ENCODE assay signal across 11 cellular contexts in genomic region chr6:170347091-170347490, GRCh38. TPM values are rescaled to one million over a fixed set of nuclear protein-coding genes. Genes with fewer than 3 reads are reported as not detected.
A peak's percentile ranks its signal among the peaks of the same experiment; 100 is the strongest.
DNase-seq lines count a peak whose midpoint lies in the region; ATAC-seq and TF ChIP-seq lines count a peak whose summit lies in the region.
"Had no signal": no experiment of that assay in that cellular context is flagged by ENCODE, and none has a peak within 500 bp of the region (broad histone marks: within the 10 kb centered on the region; RNA-seq: fewer than 3 reads in every experiment).

No MANE protein-coding gene starts in this region.

- H3K4me1 Mint-ChIP-seq in MCF 10A (ENCODE audit: insufficient read depth, unreplicated experiment): peaks cover 13% of the 10 kb centered on the region
- H3K4me1 Mint-ChIP-seq in stimulated activated naive CD8-positive, alpha-beta T cell treated with anti-CD3 and anti-CD28 coated beads, Interleukin-15, amount 100 ng/mL, for 72 hours: peaks cover 33% of the 10 kb centered on the region

- H3K27ac ChIP-seq in mammary epithelial cell (ENCODE audit: insufficient read depth, low read depth, low read length): no peak overlapping the region
- H3K27ac ChIP-seq: BLaER1 treated with 17β-estradiol and CSF1 and Interleukin-3, amounts not matched to agents 10 nM and 100 nM had no signal

- H3K9me3 Mint-ChIP-seq in MCF 10A (ENCODE audit: unreplicated experiment): peaks cover 13% of the 10 kb centered on the region
- H3K9me3 Mint-ChIP-seq in stimulated activated naive CD8-positive, alpha-beta T cell treated with anti-CD3 and anti-CD28 coated beads, Interleukin-15, amount 100 ng/mL, for 72 hours: peaks cover 13 to 17% of the 10 kb centered on the region in 2 donors

- no peaks in the 10 kb centered on the region for H3K27me3 Mint-ChIP-seq in MCF 10A (ENCODE audit: insufficient read depth, unreplicated experiment)
- H3K27me3 Mint-ChIP-seq in stimulated activated naive CD8-positive, alpha-beta T cell treated with anti-CD3 and anti-CD28 coated beads, Interleukin-15, amount 100 ng/mL, for 72 hours: no peaks in the 10 kb centered on the region

- in situ Hi-C loops in mammary epithelial cell (cut with MboI; ENCODE audit: low sequenced_read_pairs in 2 of 2): no loop called here

- no peak overlapping the region for H3K9ac ChIP-seq in mammary epithelial cell (ENCODE audit: insufficient read depth, low read length)
- H3K9ac ChIP-seq: BLaER1 treated with 17β-estradiol and CSF1 and Interleukin-3, amounts not matched to agents 10 nM and 100 nM had no signal

- H3K36me3 Mint-ChIP-seq in MCF 10A (ENCODE audit: insufficient read depth, unreplicated experiment): peaks cover 29% of the 10 kb centered on the region

- no peak overlapping the region for H3K4me3 Mint-ChIP-seq in MCF 10A (ENCODE audit: unreplicated experiment)
- H3K4me3 Mint-ChIP-seq in stimulated activated naive CD8-positive, alpha-beta T cell treated with anti-CD3 and anti-CD28 coated beads, Interleukin-15, amount 100 ng/mL, for 72 hours: no peak overlapping the region

- POLR2A ChIA-PET in MCF 10A (lab: Yijun Ruan, JAX): no interaction called here

- CTCF ChIA-PET in mammary epithelial cell (lab: Charles Lee; ENCODE audit: low non-redundant PET): no interaction called here
- CTCF ChIA-PET in MCF 10A (lab: Yijun Ruan, JAX): no interaction called here

- DNase-seq in mammary epithelial cell (peak; percentile 68), MCF 10A (ENCODE audit: unreplicated experiment) (no peak), RPMI7951 (ENCODE audit: low read depth) (peak; percentile 10), NCI-H82 treated with DMSO at 0.1 percent for 48 hours (lab: John Stamatoyannopoulos, UW; ENCODE audit: unreplicated experiment) (no peak), SW 1271 (lab: John Stamatoyannopoulos, UW) (no peak)
- no peak for DNase-seq in stimulated activated naive CD8-positive, alpha-beta T cell treated with anti-CD3 and anti-CD28 coated beads, Interleukin-15, amount 100 ng/mL, for 72 hours
- DNase-seq: NCI-H187, Right ventricle myocardium superior had no signal

- peaks cover 14% of the 10 kb centered on the region for H3K4me1 ChIP-seq in mammary epithelial cell (ENCODE audit: insufficient read depth, low read length)

- H3K4me2 ChIP-seq in mammary epithelial cell (ENCODE audit: insufficient read depth, low read depth, low read length): no peak overlapping the region
- H3K4me2 ChIP-seq: BLaER1 treated with 17β-estradiol and CSF1 and Interleukin-3, amounts not matched to agents 10 nM and 100 nM had no signal

- intact Hi-C loops in mammary epithelial cell (cut with micrococcal nuclease) (no loop called here), MCF 10A (cut with micrococcal nuclease) (no loop called here)

- no peaks in the 10 kb centered on the region for H4K20me1 ChIP-seq in mammary epithelial cell (ENCODE audit: insufficient read depth, low read length)

- H3K27me3 ChIP-seq in mammary epithelial cell (ENCODE audit: insufficient read depth, low read length): no peaks in the 10 kb centered on the region
- H3K27me3 ChIP-seq: BLaER1 treated with 17β-estradiol and CSF1 and Interleukin-3, amounts not matched to agents 10 nM and 100 nM had no signal

- 85% methylated on average over 4 of the region's 4 CpGs for WGBS in mammary epithelial cell (ENCODE audit: low coverage, missing lambda C conversion rate)

- H3K4me3 ChIP-seq in mammary epithelial cell (replicated peaks in 1 of 3; ENCODE audit: insufficient read depth in 1 of 3, low read depth in 2 of 3, low read length in 3 of 3): no peak overlapping the region
- H3K4me3 ChIP-seq: BLaER1 treated with 17β-estradiol and CSF1 and Interleukin-3, amounts not matched to agents 10 nM and 100 nM had no signal

- TF ChIP-seq CTCF in mammary epithelial cell (conservative IDR thresholded peaks at IDR 0.05 in 1 of 2, IDR thresholded peaks at IDR 0.05 in 1 of 2; ENCODE audit: extremely low read depth in 1 of 2, insufficient read depth in 1 of 2, low read depth in 1 of 2, low read length in 2 of 2) (no peak), MCF 10A (IDR thresholded peaks at IDR 0.05; ENCODE audit: unreplicated experiment) (no peak)

- H3K36me3 ChIP-seq in mammary epithelial cell (ENCODE audit: insufficient read depth, low read length): peaks cover 9% of the 10 kb centered on the region

- H3K27ac Mint-ChIP-seq in MCF 10A (ENCODE audit: low read depth, unreplicated experiment): no peak overlapping the region
- H3K27ac Mint-ChIP-seq in stimulated activated naive CD8-positive, alpha-beta T cell treated with anti-CD3 and anti-CD28 coated beads, Interleukin-15, amount 100 ng/mL, for 72 hours: no peak overlapping the region

- no peaks in the 10 kb centered on the region for H3K9me3 ChIP-seq in mammary epithelial cell (replicated peaks; ENCODE audit: insufficient read depth, low read length)

- ATAC-seq in HG02798 (IDR thresholded peaks at IDR 0.05; ENCODE audit: poor library complexity, unreplicated experiment) (peak; percentile 86), GM18870 (IDR thresholded peaks at IDR 0.05; ENCODE audit: unreplicated experiment) (no peak)
- peak; percentile 63 for ATAC-seq in stimulated activated naive CD8-positive, alpha-beta T cell treated with anti-CD3 and anti-CD28 coated beads, Interleukin-15, amount 100 ng/mL, for 72 hours

- dilution Hi-C loops in mammary epithelial cell (cut with HindIII; ENCODE audit: low sequenced_read_pairs): no loop called here

- BruUV-seq in mammary epithelial cell (replicated peaks; lab: Mats Ljungman, UMichigan) (no TSS peak), MCF 10A (replicated peaks; lab: Mats Ljungman, UMichigan) (no TSS peak)

- no peak overlapping the region for H2AFZ ChIP-seq in mammary epithelial cell (ENCODE audit: low read depth, low read length)

- peaks cover 21% of the 10 kb centered on the region for H3K79me2 ChIP-seq in mammary epithelial cell (ENCODE audit: insufficient read depth, low read length)

RNA-seq across cellular contexts. Expression of gene FAM120B, which starts 40.5 kb away (rescaled TPM):
- total RNA-seq in mammary epithelial cell (10 to 100 TPM; 27.3 to 29.7 TPM), MCF 10A (2022) (23.4 and 29.3 TPM in 2 replicates)
- polyA plus RNA-seq in mammary epithelial cell: 11.3 TPM
- 45.2 TPM for polyA minus RNA-seq in mammary epithelial cell
- total RNA-seq in RPMI7951 (2014; rRNA removed; shearing (Covaris generic)): 9.4 and 12.7 TPM in 2 replicates

RNA-seq across cellular contexts. Expression of gene DLL1, which starts 56.2 kb away (rescaled TPM):
- 10 to 100 TPM; 27.5 to 45.8 TPM for total RNA-seq in mammary epithelial cell
- polyA plus RNA-seq in mammary epithelial cell: 10.9 TPM
- 8.7 TPM for polyA minus RNA-seq in mammary epithelial cell
- total RNA-seq in MCF 10A (2022): 0.96 and 1.4 TPM in 2 replicates
- total RNA-seq in RPMI7951 (2014; rRNA removed; shearing (Covaris generic)): 2.4 and 2.7 TPM in 2 replicates

Comparison
In these comparisons a context has a peak if more than half of its experiments do, and no peak if none do; other contexts are left out.
1. DNase-seq: peak in mammary epithelial cell (single experiment) and RPMI7951 (single experiment); none in MCF 10A (single experiment), stimulated activated naive CD8-positive, alpha-beta T cell treated with anti-CD3 and anti-CD28 coated beads, Interleukin-15, amount 100 ng/mL, for 72 hours (0 of 2), NCI-H82 treated with DMSO at 0.1 percent for 48 hours (single experiment) and SW 1271 (0 of 2).